13 cellular contexts compared by ENCODE assay signal in the genomic region with DNA sequence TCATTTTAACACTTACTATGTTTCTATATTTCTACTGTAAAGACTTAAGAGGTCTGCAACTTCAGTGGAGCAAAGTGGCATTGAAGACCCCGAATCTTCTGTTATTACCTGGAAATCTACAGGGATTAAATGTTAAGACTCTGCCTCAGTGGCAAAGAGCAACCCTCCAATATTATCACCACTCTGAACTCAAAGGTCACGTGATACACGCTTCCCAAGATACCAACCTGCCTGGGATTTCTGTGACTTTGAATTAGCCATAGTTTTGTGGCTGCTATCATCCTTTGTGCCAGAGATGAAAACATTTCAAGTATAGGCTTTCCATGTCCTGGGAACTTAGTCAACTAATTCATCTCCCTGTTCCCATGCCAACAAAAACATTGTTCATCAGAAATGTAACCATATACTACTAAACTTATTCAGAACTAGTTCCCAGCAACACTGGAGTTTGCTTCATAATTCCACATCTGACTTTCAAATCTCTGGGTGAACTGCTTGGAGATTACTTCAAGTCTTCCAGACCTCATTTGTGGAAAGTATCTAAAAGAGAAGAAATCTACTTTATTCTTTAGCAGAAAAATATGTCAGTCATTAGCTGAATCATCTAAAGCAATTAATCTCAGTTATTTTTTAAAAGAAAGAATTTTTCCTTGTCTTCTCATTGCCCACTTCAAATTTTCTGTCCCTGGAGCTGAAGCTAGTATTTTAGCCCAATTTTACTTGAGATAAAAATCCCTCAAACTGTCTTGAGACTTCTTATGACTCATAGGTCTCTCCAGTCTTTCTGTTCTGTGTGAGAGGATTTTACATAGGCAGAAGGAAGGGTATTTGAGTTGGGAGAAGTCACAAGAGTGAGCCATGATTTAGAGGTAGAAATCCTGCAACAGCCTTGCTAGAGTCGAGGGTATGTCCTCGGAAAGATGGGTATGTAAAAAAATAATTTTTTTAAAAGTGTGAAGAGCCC.
DNase-seq lines count a peak whose midpoint lies in the region; ATAC-seq, FAIRE-seq and TF ChIP-seq lines count a peak whose summit lies in the region.
"Had no signal": no experiment of that assay in that cellular context is flagged by ENCODE, and none has a peak within 500 bp of the region (broad histone marks: within the 10 kb centered on the region; RNA-seq: fewer than 3 reads in every experiment).

No MANE protein-coding gene starts in this region.

- H3K9ac ChIP-seq in HepG2 (ENCODE audit: insufficient read depth, low read depth, low read length), result no peak overlapping the region

- no peaks in the 10 kb centered on the region for H3K79me2 ChIP-seq in HepG2 (ENCODE audit: insufficient read depth, low read length)

- no peak for TF ChIP-seq EP300 in HepG2 (IDR thresholded peaks at IDR 0.05; ENCODE audit: low read depth in 2 of 2, low read length in 2 of 2)
- no peak for TF ChIP-seq EP300 in HepG2 (CRISPR knock-in tag; IDR thresholded peaks at IDR 0.05; ENCODE audit: borderline replicate concordance)

- FAIRE-seq in HepG2 (lab: Jason Lieb, UNC), result no peak
- FAIRE-seq: G401.6 had no signal

- in situ Hi-C loops in HepG2 (cut with HindIII; ENCODE audit: extremely low pct_ligation_motif_present, low pct_unique_long_range_greater_than_20kb), result no loop called here
- in situ Hi-C loops in brain microvascular endothelial cell (cut with HindIII; ENCODE audit: low pct_ligation_motif_present, low sequenced_read_pairs), result no loop called here

- no peak overlapping the region for H2AFZ ChIP-seq in HepG2 (ENCODE audit: low read length)

- no peak for TF ChIP-seq RAD21 in HepG2 (CRISPR knock-in tag; IDR thresholded peaks at IDR 0.05)

- CTCF ChIA-PET in HepG2 (lab: Yijun Ruan, JAX; ENCODE audit: low intra/inter-chr PET ratio, low total read pairs), result no interaction called here
- CTCF ChIA-PET in HEK293T (lab: Yijun Ruan, JAX), result no interaction called here

- H3K4me1 ChIP-seq in HepG2 (ENCODE audit: insufficient read depth, low read length) (no peaks in the 10 kb centered on the region), right lobe of liver (peaks cover 0 to 3% (median 0%) of the 10 kb centered on the region in 4 donors)

- POLR2A ChIA-PET in HepG2 (lab: Yijun Ruan, JAX) (no interaction called here), HEK293T (lab: Yijun Ruan, JAX) (no interaction called here)

- no peaks in the 10 kb centered on the region for H4K20me1 ChIP-seq in HepG2 (ENCODE audit: insufficient read depth, low read length)

- no peak overlapping the region for H3K27ac ChIP-seq in HepG2 (ENCODE audit: extremely low read length, insufficient read depth, low read length)
- no peak overlapping the region for H3K27ac ChIP-seq in right lobe of liver
- H3K27ac ChIP-seq in brain microvascular endothelial cell, result peak overlapping the region; percentile 91

- intact Hi-C loops in HepG2 (cut with micrococcal nuclease; ENCODE audit: unreplicated experiment) (no loop called here), right lobe of liver (cut with DNase I) (no loop called here)

- H3K27me3 ChIP-seq in HepG2 (ENCODE audit: control insufficient read depth in 1 of 2, insufficient read depth in 2 of 2, low read length in 2 of 2) (no peaks in the 10 kb centered on the region), right lobe of liver (no peaks in the 10 kb centered on the region), brain microvascular endothelial cell (replicated peaks) (no peaks in the 10 kb centered on the region)

- 1% methylated on average over 5 of the region's 5 CpGs for WGBS in HepG2 (ENCODE audit: low lambda C conversion rate)
- 69% methylated on average over 5 of the region's 5 CpGs for WGBS in right lobe of liver (ENCODE audit: insufficient coverage, low coverage, low lambda C conversion rate, missing lambda C conversion rate)

- no peaks in the 10 kb centered on the region for H3K36me3 ChIP-seq in HepG2 (replicated peaks in 1 of 2; ENCODE audit: control insufficient read depth in 1 of 2, insufficient read depth in 2 of 2, low read length in 2 of 2)
- H3K36me3 ChIP-seq in right lobe of liver, result no peaks in the 10 kb centered on the region
- H3K36me3 ChIP-seq in brain microvascular endothelial cell (replicated peaks), result peaks cover 1% of the 10 kb centered on the region

- no peaks in the 10 kb centered on the region for H3K9me3 ChIP-seq in HepG2 (ENCODE audit: low read length)
- no peaks in the 10 kb centered on the region for H3K9me3 ChIP-seq in right lobe of liver

- no TSS peak for BruUV-seq in HepG2 (replicated peaks; lab: Mats Ljungman, UMichigan)

- no peak for ATAC-seq in HepG2
- ATAC-seq in right lobe of liver, result no peak

- no peak for TF ChIP-seq CTCF in HepG2 (CRISPR knock-in tag; IDR thresholded peaks at IDR 0.05)
- TF ChIP-seq CTCF in right lobe of liver (IDR thresholded peaks at IDR 0.05), result no peak
- no peak for TF ChIP-seq CTCF in brain microvascular endothelial cell (IDR thresholded peaks at IDR 0.05; ENCODE audit: low read depth, low read length, missing control alignments)

- no peak overlapping the region for H3K4me2 ChIP-seq in HepG2 (ENCODE audit: low read depth, low read length)

- no peak for DNase-seq in HepG2 (ENCODE audit: low spot score)
- DNase-seq in right lobe of liver, result no peak
- peak; percentile 89 for DNase-seq in brain microvascular endothelial cell
- peak; percentile 90 for DNase-seq in iris pigment epithelial cell (ENCODE audit: low read depth)
- no peak for DNase-seq in HEK293T (ENCODE audit: extremely low spot score)
- DNase-seq in NCI-H748 (lab: John Stamatoyannopoulos, UW; ENCODE audit: unreplicated experiment), result no peak
- DNase-seq in ureter (ENCODE audit: low spot score), result no peak
- DNase-seq in D341Med (ENCODE audit: low spot score), result no peak
- DNase-seq: activated CD4-positive, alpha-beta memory T cell treated with anti-CD3 and anti-CD28 coated beads, Interleukin-2, amount 10 ng/mL, durations not matched to agents 7 days and 5 days; activated naive CD4-positive, alpha-beta T cell; trophoblast cell had no signal

- no peak for TF ChIP-seq POLR2A in HepG2 (IDR thresholded peaks at IDR 0.05; ENCODE audit: insufficient read depth in 1 of 2, low read depth in 2 of 2, low read length in 2 of 2)
- TF ChIP-seq POLR2A in right lobe of liver (IDR thresholded peaks at IDR 0.05), result no peak

- H3K4me3 ChIP-seq in HepG2 (replicated peaks in 1 of 3; ENCODE audit: insufficient read depth in 1 of 3, low read depth in 2 of 3, low read length in 3 of 3), result no peak overlapping the region
- H3K4me3 ChIP-seq in right lobe of liver, result no peak overlapping the region
- no peak overlapping the region for H3K4me3 ChIP-seq in brain microvascular endothelial cell (ENCODE audit: low read depth, low read length)
- H3K4me3 ChIP-seq: skin epidermis had no signal

TF ChIP-seq in HepG2, 621 proteins besides CTCF, POLR2A, EP300 and RAD21:
- TF ChIP-seq, protein P1, sequence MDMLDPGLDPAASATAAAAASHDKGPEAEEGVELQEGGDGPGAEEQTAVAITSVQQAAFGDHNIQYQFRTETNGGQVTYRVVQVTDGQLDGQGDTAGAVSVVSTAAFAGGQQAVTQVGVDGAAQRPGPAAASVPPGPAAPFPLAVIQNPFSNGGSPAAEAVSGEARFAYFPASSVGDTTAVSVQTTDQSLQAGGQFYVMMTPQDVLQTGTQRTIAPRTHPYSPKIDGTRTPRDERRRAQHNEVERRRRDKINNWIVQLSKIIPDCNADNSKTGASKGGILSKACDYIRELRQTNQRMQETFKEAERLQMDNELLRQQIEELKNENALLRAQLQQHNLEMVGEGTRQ (IDR thresholded peaks at IDR 0.05; ENCODE audit: low read depth, low read length), result peak; percentile 68
- TF ChIP-seq, protein P1 (CRISPR knock-in tag; IDR thresholded peaks at IDR 0.05; ENCODE audit: borderline replicate concordance), result no peak
- TF ChIP-seq ZNF383 (CRISPR knock-in tag; IDR thresholded peaks at IDR 0.05; ENCODE audit: borderline replicate concordance) (no peak), RAD51 (IDR thresholded peaks at IDR 0.05; ENCODE audit: borderline replicate concordance) (peak; percentile 77; the same call in 1 of the 2 replicates)

TF ChIP-seq in HEK293T, 16 proteins besides CTCF, POLR2A, EP300 and RAD21:
- TF ChIP-seq CTBP1 (IDR thresholded peaks at IDR 0.05; ENCODE audit: borderline replicate concordance), result no peak
- TF ChIP-seq ARNT (IDR thresholded peaks at IDR 0.05), result no peak
- TF ChIP-seq LEF1 (IDR thresholded peaks at IDR 0.05; ENCODE audit: borderline replicate concordance), result no peak
- TF ChIP-seq ELF4 (IDR thresholded peaks at IDR 0.05), result no peak
TF ChIP-seq in HEK293T: peak in this region for 0.

Comparison
In these comparisons a context has a peak if more than half of its experiments do, and no peak if none do; other contexts are left out.
1. DNase-seq: peak in brain microvascular endothelial cell (single experiment) and iris pigment epithelial cell (single experiment); none in HepG2 (single experiment), right lobe of liver (0 of 3), HEK293T (single experiment), NCI-H748 (single experiment), ureter (single experiment) and D341Med (single experiment).